ENCODE assay signal across 22 cellular contexts in the genomic region with DNA sequence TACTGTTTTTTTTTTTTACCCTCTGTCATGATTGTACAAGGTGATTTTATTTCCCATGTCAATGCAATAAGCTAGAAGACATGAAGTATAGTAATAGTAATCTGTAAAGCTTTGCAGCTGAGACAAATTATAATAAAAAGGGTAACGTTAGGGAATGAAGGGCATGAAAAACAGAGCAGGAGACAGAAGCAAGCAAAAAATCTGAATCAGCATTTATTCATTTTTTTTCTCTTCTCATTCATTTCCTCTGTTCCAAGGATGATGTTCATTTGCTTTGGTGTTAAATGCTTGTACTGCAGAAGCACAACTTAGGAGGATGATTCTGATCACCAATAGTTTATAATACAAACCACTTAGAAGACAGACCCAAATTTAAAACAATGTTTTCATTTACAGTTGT.
A peak's percentile ranks its signal among the peaks of the same experiment; 100 is the strongest.
DNase-seq lines count a peak whose midpoint lies in the region; ATAC-seq, FAIRE-seq and TF ChIP-seq lines count a peak whose summit lies in the region.
"Had no signal": no experiment of that assay in that cellular context is flagged by ENCODE, and none has a peak within 500 bp of the region (broad histone marks: within the 10 kb centered on the region; RNA-seq: fewer than 3 reads in every experiment).

No MANE protein-coding gene starts in this region.

- H3K27ac Mint-ChIP-seq in GM23338 (no peak overlapping the region), T-helper 17 cell (peak overlapping the region; percentile 8)
- H3K27ac Mint-ChIP-seq in central memory CD8-positive, alpha-beta T cell (ENCODE audit: low read depth) = peak overlapping the region; percentile 22
- H3K27ac Mint-ChIP-seq: B cell; CD8-positive, alpha-beta T cell had no signal

- no peak for TF ChIP-seq CTCF in A549 (IDR thresholded peaks at IDR 0.05)
- TF ChIP-seq CTCF in GM23338 (conservative IDR thresholded peaks at IDR 0.05; ENCODE audit: low read depth in 2 of 2) = no peak

- no peak for TF ChIP-seq EP300 in A549 (IDR thresholded peaks at IDR 0.05)

- peaks cover 36% of the 10 kb centered on the region for H3K79me2 ChIP-seq in GM23338 (replicated peaks; ENCODE audit: insufficient read depth)

- H3K27ac ChIP-seq in A549 (no peak overlapping the region), GM23338 (ENCODE audit: low read depth) (peak overlapping the region; percentile 36; the same call in 1 of the 2 replicates)
- H3K27ac ChIP-seq: BLaER1 treated with 17β-estradiol and CSF1 and Interleukin-3, amounts not matched to agents 10 nM and 100 nM; C4-2B had no signal

- FAIRE-seq in A549 (lab: Jason Lieb, UNC) = no peak
- FAIRE-seq: A204.1, D721Med, G401.6, GM12891 had no signal

- H2AFZ ChIP-seq in GM23338 = no peak overlapping the region

- H3K9me2 ChIP-seq in GM23338 (ENCODE audit: insufficient read depth) = no peaks in the 10 kb centered on the region

- no peaks in the 10 kb centered on the region for H4K20me1 ChIP-seq in GM23338 (replicated peaks; ENCODE audit: insufficient read depth)

- H3K27me3 Mint-ChIP-seq in GM23338 (ENCODE audit: insufficient read depth, low read depth, poor library complexity) = peaks cover 5% of the 10 kb centered on the region
- no peaks in the 10 kb centered on the region for H3K27me3 Mint-ChIP-seq in T-helper 17 cell
- no peaks in the 10 kb centered on the region for H3K27me3 Mint-ChIP-seq in central memory CD8-positive, alpha-beta T cell
- H3K27me3 Mint-ChIP-seq: B cell; CD4-positive, alpha-beta T cell had no signal

- no peaks in the 10 kb centered on the region for H3K9me3 ChIP-seq in A549
- H3K9me3 ChIP-seq in T-helper 17 cell (ENCODE audit: control insufficient read depth, low read length, poor library complexity, severe bottlenecking) = no peaks in the 10 kb centered on the region
- H3K9me3 ChIP-seq: Caco-2 had no signal

- no peak for TF ChIP-seq RAD21 in A549 (conservative IDR thresholded peaks at IDR 0.05 in 1 of 2, IDR thresholded peaks at IDR 0.05 in 1 of 2)

- no peaks in the 10 kb centered on the region for H3K27me3 ChIP-seq in GM23338 (ENCODE audit: insufficient read depth)
- H3K27me3 ChIP-seq: BLaER1 treated with 17β-estradiol and CSF1 and Interleukin-3, amounts not matched to agents 10 nM and 100 nM had no signal

- DNase-seq in A549 (ENCODE audit: low read depth in 1 of 2, low spot score in 1 of 2) (no peak), GM23338 (ENCODE audit: low spot score) (no peak), T-helper 17 cell (no peak), NCI-H187 treated with DMSO at 0.1 percent for 48 hours (lab: John Stamatoyannopoulos, UW) (no peak), erythroblast (lab: John Stamatoyannopoulos, UW) (no peak)
- DNase-seq in central memory CD8-positive, alpha-beta T cell (ENCODE audit: low spot score in 2 of 2) = no peak
- DNase-seq: 8988T; AML-193; Caco-2; Calu3; CD4-positive, alpha-beta T cell; CD8-positive, alpha-beta T cell; DMS79 treated with DMSO at 0.1 percent for 48 hours; GF-D8 had no signal

- POLR2A ChIA-PET in A549 (lab: Yijun Ruan, JAX) = no interaction called here

- H3F3A ChIP-seq in GM23338 (replicated peaks; ENCODE audit: low read depth) = no peaks in the 10 kb centered on the region

- no peak overlapping the region for H3K4me2 ChIP-seq in A549
- no peak overlapping the region for H3K4me2 ChIP-seq in GM23338
- H3K4me2 ChIP-seq: BLaER1 treated with 17β-estradiol and CSF1 and Interleukin-3, amounts not matched to agents 10 nM and 100 nM had no signal

- peaks cover 18% of the 10 kb centered on the region for H3K36me3 ChIP-seq in GM23338 (ENCODE audit: insufficient read depth)

- TF ChIP-seq POLR2A in A549 (IDR thresholded peaks at IDR 0.05; ENCODE audit: low read length) = no peak
- TF ChIP-seq POLR2A in erythroblast (IDR thresholded peaks at IDR 0.05; ENCODE audit: low read length) = no peak

- 91% methylated on average over 1 of the region's 1 CpG for WGBS in A549 (ENCODE audit: missing lambda C conversion rate)

- no peaks in the 10 kb centered on the region for H3K9me3 Mint-ChIP-seq in GM23338
- H3K9me3 Mint-ChIP-seq in central memory CD8-positive, alpha-beta T cell = no peaks in the 10 kb centered on the region
- H3K9me3 Mint-ChIP-seq: CD4-positive, alpha-beta T cell; CD8-positive, alpha-beta T cell had no signal

- H3K4me3 ChIP-seq in A549 (no peak overlapping the region), GM23338 (no peak overlapping the region)
- H3K4me3 ChIP-seq: BLaER1 treated with 17β-estradiol and CSF1 and Interleukin-3, amounts not matched to agents 10 nM and 100 nM had no signal

- H3K4me1 Mint-ChIP-seq in GM23338 (peaks cover 26% of the 10 kb centered on the region), T-helper 17 cell (peaks cover 18% of the 10 kb centered on the region)
- H3K4me1 Mint-ChIP-seq in central memory CD8-positive, alpha-beta T cell = peaks cover 4% of the 10 kb centered on the region
- H3K4me1 Mint-ChIP-seq: B cell had no signal

- H3K36me3 Mint-ChIP-seq in GM23338 (ENCODE audit: low read depth) (peaks cover 69% of the 10 kb centered on the region), T-helper 17 cell (ENCODE audit: low read depth) (peaks cover 21% of the 10 kb centered on the region)
- peaks cover 37% of the 10 kb centered on the region for H3K36me3 Mint-ChIP-seq in central memory CD8-positive, alpha-beta T cell (ENCODE audit: insufficient read depth)

- CTCF ChIA-PET in A549 (lab: Yijun Ruan, JAX) = no interaction called here

- no peaks in the 10 kb centered on the region for H3K4me1 ChIP-seq in A549
- peaks cover 20% of the 10 kb centered on the region for H3K4me1 ChIP-seq in GM23338 (ENCODE audit: insufficient read depth)
- H3K4me1 ChIP-seq: Caco-2 had no signal

- ATAC-seq in A549 (no peak), GM23338 (no peak), T-helper 17 cell (no peak), GM18858 (IDR thresholded peaks at IDR 0.05; ENCODE audit: unreplicated experiment) (no peak)
- ATAC-seq in central memory CD8-positive, alpha-beta T cell (replicated peaks; ENCODE audit: extremely low read depth, poor library complexity, severe bottlenecking) = no peak
- ATAC-seq: CD8-positive, alpha-beta T cell had no signal

- H3K4me3 Mint-ChIP-seq in GM23338 (no peak overlapping the region), T-helper 17 cell (no peak overlapping the region)
- H3K4me3 Mint-ChIP-seq in central memory CD8-positive, alpha-beta T cell = no peak overlapping the region
- H3K4me3 Mint-ChIP-seq: B cell; CD4-positive, alpha-beta T cell; CD8-positive, alpha-beta T cell had no signal

TF ChIP-seq in A549, 52 proteins besides CTCF, POLR2A, EP300 and RAD21:
- no peak for TF ChIP-seq FOSL2 (IDR thresholded peaks at IDR 0.05)
- no peak for TF ChIP-seq FOSL2 (CRISPR knock-in tag; IDR thresholded peaks at IDR 0.05)
- peak; percentile 62 for TF ChIP-seq MAFK (IDR thresholded peaks at IDR 0.05; ENCODE audit: partially characterized antibody)

TF ChIP-seq in GM23338, 12 proteins besides CTCF, POLR2A, EP300 and RAD21 (continues in another document):
- TF ChIP-seq JUNB (IDR thresholded peaks at IDR 0.05; ENCODE audit: unreplicated experiment) (no peak), POLR2AphosphoS5 (IDR thresholded peaks at IDR 0.05; ENCODE audit: low read depth) (no peak), NANOG (IDR thresholded peaks at IDR 0.05; ENCODE audit: borderline replicate concordance) (no peak), EZH2 (IDR thresholded peaks at IDR 0.05; ENCODE audit: low read depth, unreplicated experiment) (no peak), STAT1 (IDR thresholded peaks at IDR 0.05; ENCODE audit: unreplicated experiment) (no peak), CREB1 (CRISPR knock-in tag; IDR thresholded peaks at IDR 0.05; ENCODE audit: low read depth) (no peak), ZNF331 (CRISPR knock-in tag; IDR thresholded peaks at IDR 0.05; ENCODE audit: low read depth) (no peak), REST (IDR thresholded peaks at IDR 0.05; ENCODE audit: unreplicated experiment) (no peak)
- TF ChIP-seq, protein P1, sequence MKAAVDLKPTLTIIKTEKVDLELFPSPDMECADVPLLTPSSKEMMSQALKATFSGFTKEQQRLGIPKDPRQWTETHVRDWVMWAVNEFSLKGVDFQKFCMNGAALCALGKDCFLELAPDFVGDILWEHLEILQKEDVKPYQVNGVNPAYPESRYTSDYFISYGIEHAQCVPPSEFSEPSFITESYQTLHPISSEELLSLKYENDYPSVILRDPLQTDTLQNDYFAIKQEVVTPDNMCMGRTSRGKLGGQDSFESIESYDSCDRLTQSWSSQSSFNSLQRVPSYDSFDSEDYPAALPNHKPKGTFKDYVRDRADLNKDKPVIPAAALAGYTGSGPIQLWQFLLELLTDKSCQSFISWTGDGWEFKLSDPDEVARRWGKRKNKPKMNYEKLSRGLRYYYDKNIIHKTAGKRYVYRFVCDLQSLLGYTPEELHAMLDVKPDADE (IDR thresholded peaks at IDR 0.05) = no peak
